24 cellular contexts compared by ENCODE assay signal in the genomic region with DNA sequence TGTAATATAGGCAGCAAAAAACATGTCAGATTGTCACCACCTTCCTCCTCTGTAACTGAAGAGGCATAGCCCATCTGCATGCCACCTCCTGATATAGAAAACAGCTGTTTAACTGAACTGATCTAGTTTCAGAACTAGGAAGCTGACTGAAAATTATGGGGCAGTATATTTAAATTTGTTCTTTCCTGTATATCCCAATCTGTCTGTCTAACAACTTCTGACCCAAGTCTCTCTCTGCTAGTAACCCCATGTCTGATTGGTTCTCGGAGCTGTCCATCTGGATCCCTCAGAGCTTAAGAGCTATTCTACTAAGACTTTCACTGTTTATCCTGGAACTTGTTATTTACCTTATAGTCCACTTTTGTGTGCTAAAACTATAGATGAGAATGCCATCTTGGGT.
"Had no signal": no experiment of that assay in that cellular context is flagged by ENCODE, and none has a peak within 500 bp of the region (broad histone marks: within the 10 kb centered on the region; RNA-seq: fewer than 3 reads in every experiment).

No MANE protein-coding gene starts in this region.

- H3K27ac ChIP-seq: body of pancreas, coronary artery, dorsolateral prefrontal cortex, left lung, lower lobe of right lung, tibial nerve, VCaP had no signal

- H3K4me3 ChIP-seq: body of pancreas, coronary artery, dorsolateral prefrontal cortex, left lung, lower lobe of right lung, tibial nerve had no signal

- H3K4me1 ChIP-seq: body of pancreas, left lung, lower lobe of right lung, tibial nerve had no signal

- H3K27me3 ChIP-seq: body of pancreas, dorsolateral prefrontal cortex, left lung, tibial nerve had no signal

- DNase-seq: activated CD4-positive, alpha-beta T cell treated with anti-CD3 and anti-CD28 coated beads for 4 hours; activated CD4-positive, alpha-beta T cell treated with anti-CD3 and anti-CD28 coated beads, Interleukin-2, amount 50 U/mL, for 4 hours; activated effector memory CD4-positive, alpha-beta T cell treated with Interleukin-2 at 50 U/mL for 16 hours; activated naive CD4-positive, alpha-beta T cell treated with Interleukin-2 at 50 U/mL for 16 hours; aorta; body of pancreas; dorsolateral prefrontal cortex; effector memory CD8-positive, alpha-beta T cell; erythroblast; foreskin fibroblast; head of caudate nucleus; hypothalamus; kidney glomerular epithelial cell; left lung; lower lobe of right lung; mesenchymal stem cell; posterior cingulate gyrus; right cardiac atrium; stimulated activated CD4-positive, alpha-beta T cell treated with anti-CD3 and anti-CD28 coated beads, Interleukin-2, amount 100 ng/mL, for 48 hours; stimulated activated naive CD4-positive, alpha-beta T cell treated with Interleukin-2 at 50 U/mL for 16 hours; T-helper 9 cell had no signal

- H3K36me3 ChIP-seq: left lung, lower lobe of right lung, tibial nerve had no signal
